7 cellular contexts compared by ENCODE assay signal in genomic region chr2:107833618-107834017, GRCh38. TPM values are rescaled to one million over a fixed set of nuclear protein-coding genes. Genes with fewer than 3 reads are reported as not detected.
"Had no signal": no experiment of that assay in that cellular context is flagged by ENCODE, and none has a peak within 500 bp of the region (broad histone marks: within the 10 kb centered on the region; RNA-seq: fewer than 3 reads in every experiment).

No MANE protein-coding gene starts in this region.

RNA-seq across cellular contexts. Expression of gene RGPD4, which starts 6.9 kb away (rescaled TPM):
- total RNA-seq: esophagus mucosa, liver, right lobe of liver, transverse colon had no signal
- polyA plus RNA-seq: heart right ventricle, liver, pancreas, small intestine had no signal
